ENCODE assay signal across 8 cellular contexts in the genomic region with DNA sequence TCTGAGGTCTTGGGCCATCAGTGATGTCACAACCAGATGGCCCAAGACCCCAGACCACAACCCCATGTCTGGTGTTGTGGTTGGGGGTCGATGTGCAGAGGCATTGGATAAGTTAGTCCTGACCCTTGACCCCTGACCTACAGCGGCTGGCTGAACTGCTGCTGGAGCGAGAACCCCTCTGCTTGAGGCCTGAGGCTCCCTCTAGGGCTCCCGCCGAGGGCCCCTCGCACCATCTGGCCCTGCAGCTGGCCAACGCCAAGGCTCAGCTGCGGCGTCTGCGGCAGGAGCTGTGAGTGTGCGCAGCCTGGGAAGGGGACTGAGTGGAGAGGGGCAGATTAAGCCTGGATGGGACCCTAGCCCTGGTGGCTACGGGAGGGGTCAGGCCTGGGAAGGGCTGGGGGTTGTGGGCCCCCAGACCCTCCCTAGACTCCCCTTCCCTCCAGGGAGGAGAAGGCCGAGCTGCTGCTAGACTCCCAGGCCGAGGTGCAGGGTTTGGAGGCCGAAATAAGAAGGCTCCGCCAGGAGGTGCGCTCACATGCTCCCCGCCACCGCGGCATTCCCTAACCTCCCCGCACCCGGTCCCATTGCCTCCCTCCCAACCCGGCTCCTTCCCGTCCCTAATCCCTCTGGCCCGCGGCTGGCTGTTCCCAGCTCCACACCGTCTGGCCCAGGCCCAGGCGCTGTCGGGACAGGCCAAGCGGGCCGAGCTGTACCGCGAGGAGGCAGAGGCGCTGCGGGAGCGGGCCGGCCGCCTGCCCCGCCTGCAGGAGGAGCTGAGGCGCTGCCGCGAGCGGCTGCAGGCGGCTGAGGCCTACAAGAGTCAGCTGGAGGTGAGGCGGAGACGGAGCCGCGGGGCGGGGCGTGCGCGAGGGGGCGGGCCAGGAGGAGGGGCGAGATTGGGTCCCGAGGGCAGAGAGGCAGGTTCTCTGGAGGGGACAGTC. TPM values are rescaled to one million over a fixed set of nuclear protein-coding genes. Genes with fewer than 3 reads are reported as not detected.
DNase-seq lines count a peak whose midpoint lies in the region; ATAC-seq and TF ChIP-seq lines count a peak whose summit lies in the region.

No MANE protein-coding gene starts in this region.

- no peaks in the 10 kb centered on the region for H3K27me3 Mint-ChIP-seq in activated T-helper 17 cell treated with anti-CD3 and anti-CD28 coated beads, Interleukin-2, amount 50 U/mL, for 72 hours
- H3K27me3 Mint-ChIP-seq in natural killer cell (ENCODE audit: low read depth in 2 of 2), result no peaks in the 10 kb centered on the region
- no peaks in the 10 kb centered on the region for H3K27me3 Mint-ChIP-seq in stimulated activated naive B cell treated with anti-CD40 and anti-IgM and Interleukin-4, amounts not matched to agents 10 μg/mL and 1 μg/mL and 100 μg/mL, for 72 hours

- no peak overlapping the region for H3K27ac ChIP-seq in HUES6 (ENCODE audit: low read depth, low read length)

- H3K9me3 Mint-ChIP-seq in activated T-helper 17 cell treated with anti-CD3 and anti-CD28 coated beads, Interleukin-2, amount 50 U/mL, for 72 hours, result no peaks in the 10 kb centered on the region
- no peaks in the 10 kb centered on the region for H3K9me3 Mint-ChIP-seq in natural killer cell
- H3K9me3 Mint-ChIP-seq in stimulated activated naive B cell treated with anti-CD40 and anti-IgM and Interleukin-4, amounts not matched to agents 10 μg/mL and 1 μg/mL and 100 μg/mL, for 72 hours, result no peaks in the 10 kb centered on the region

- peaks cover 8% of the 10 kb centered on the region for H3K4me1 Mint-ChIP-seq in activated T-helper 17 cell treated with anti-CD3 and anti-CD28 coated beads, Interleukin-2, amount 50 U/mL, for 72 hours
- H3K4me1 Mint-ChIP-seq in natural killer cell, result peaks cover 33 to 61% of the 10 kb centered on the region in 2 donors
- peaks cover 40 to 69% of the 10 kb centered on the region in 2 donors for H3K4me1 Mint-ChIP-seq in stimulated activated naive B cell treated with anti-CD40 and anti-IgM and Interleukin-4, amounts not matched to agents 10 μg/mL and 1 μg/mL and 100 μg/mL, for 72 hours

- peak; percentile 63 for ATAC-seq in activated T-helper 17 cell treated with anti-CD3 and anti-CD28 coated beads, Interleukin-2, amount 50 U/mL, for 72 hours (replicated peaks)
- ATAC-seq in natural killer cell, result peak; percentile 66 to 79 (median 67)
- ATAC-seq in stimulated activated naive B cell treated with anti-CD40 and anti-IgM and Interleukin-4, amounts not matched to agents 10 μg/mL and 1 μg/mL and 100 μg/mL, for 72 hours (replicated peaks), result peak; percentile 60 to 63

- H3K4me1 ChIP-seq in HUES6 (ENCODE audit: control insufficient read depth, insufficient read depth, low read length), result peaks cover 20% of the 10 kb centered on the region

- peak; percentile 90 for DNase-seq in GM12865 (ENCODE audit: low read depth)
- peak; percentile 93 for DNase-seq in RKO (ENCODE audit: low spot score)
- DNase-seq in fibroblast of peridontal ligament (ENCODE audit: extremely low read depth), result peak; percentile 70
- peak; percentile 91 for DNase-seq in natural killer cell
- peak; percentile 81 for DNase-seq in stimulated activated naive B cell treated with anti-CD40 and anti-IgM and Interleukin-4, amounts not matched to agents 10 μg/mL and 1 μg/mL and 100 μg/mL, for 72 hours
- no peak for DNase-seq in NCI-H510A treated with DMSO at 0.1 percent for 48 hours (lab: John Stamatoyannopoulos, UW)

- peak overlapping the region; percentile 96 for H3K4me3 Mint-ChIP-seq in activated T-helper 17 cell treated with anti-CD3 and anti-CD28 coated beads, Interleukin-2, amount 50 U/mL, for 72 hours
- H3K4me3 Mint-ChIP-seq in natural killer cell, result peak overlapping the region; percentile 95
- H3K4me3 Mint-ChIP-seq in stimulated activated naive B cell treated with anti-CD40 and anti-IgM and Interleukin-4, amounts not matched to agents 10 μg/mL and 1 μg/mL and 100 μg/mL, for 72 hours, result peak overlapping the region; percentile 93 to 99

- no peaks in the 10 kb centered on the region for H3K9me3 ChIP-seq in HUES6 (ENCODE audit: control insufficient read depth, insufficient read depth, low read depth, low read length)

- H3K36me3 Mint-ChIP-seq in activated T-helper 17 cell treated with anti-CD3 and anti-CD28 coated beads, Interleukin-2, amount 50 U/mL, for 72 hours (ENCODE audit: low read depth), result peaks cover 61% of the 10 kb centered on the region
- no peaks in the 10 kb centered on the region for H3K36me3 Mint-ChIP-seq in natural killer cell
- peaks cover 54 to 56% of the 10 kb centered on the region in 2 donors for H3K36me3 Mint-ChIP-seq in stimulated activated naive B cell treated with anti-CD40 and anti-IgM and Interleukin-4, amounts not matched to agents 10 μg/mL and 1 μg/mL and 100 μg/mL, for 72 hours

- no peaks in the 10 kb centered on the region for H3K36me3 ChIP-seq in HUES6 (ENCODE audit: control insufficient read depth, insufficient read depth, low read length)

- H3K4me3 ChIP-seq in GM12865 (ENCODE audit: low read depth, low read length), result peak overlapping the region; percentile 25
- H3K4me3 ChIP-seq in HUES6 (ENCODE audit: low read depth, low read length), result peak overlapping the region; percentile 63

- peak; percentile 19 for TF ChIP-seq CTCF in GM12865 (IDR thresholded peaks at IDR 0.05; ENCODE audit: insufficient read depth, low read depth, low read length, missing control alignments)
- peak; percentile 11 for TF ChIP-seq CTCF in natural killer cell (IDR thresholded peaks at IDR 0.05)

- no peak overlapping the region for H3K27ac Mint-ChIP-seq in activated T-helper 17 cell treated with anti-CD3 and anti-CD28 coated beads, Interleukin-2, amount 50 U/mL, for 72 hours
- H3K27ac Mint-ChIP-seq in natural killer cell, result peak overlapping the region; percentile 96 to 98
- peak overlapping the region; percentile 66 for H3K27ac Mint-ChIP-seq in stimulated activated naive B cell treated with anti-CD40 and anti-IgM and Interleukin-4, amounts not matched to agents 10 μg/mL and 1 μg/mL and 100 μg/mL, for 72 hours

- no peak overlapping the region for H3K9ac ChIP-seq in HUES6 (ENCODE audit: low read length)

- intact Hi-C loops in natural killer cell (cut with micrococcal nuclease), result loop anchor here (2.0 to 5.0 kb wide), 3 partner anchors 35 to 135 kb away; a partner anchor contains a TSS

- no peaks in the 10 kb centered on the region for H3K27me3 ChIP-seq in HUES6 (ENCODE audit: control insufficient read depth, insufficient read depth, low read length)

RNA-seq across cellular contexts. Expression of a gene that starts 2.1 kb away (rescaled TPM):
- 100 to 1,000 TPM; 120 to 125 TPM for total RNA-seq in activated T-helper 17 cell treated with anti-CD3 and anti-CD28 coated beads, Interleukin-2, amount 50 U/mL, for 72 hours
- total RNA-seq in natural killer cell, result 100 to 1,000 TPM; 262 to 276 (median 272) TPM

RNA-seq across cellular contexts. Expression of a gene that starts 16.8 kb away (rescaled TPM):
- total RNA-seq in activated T-helper 17 cell treated with anti-CD3 and anti-CD28 coated beads, Interleukin-2, amount 50 U/mL, for 72 hours, result 10 to 100 TPM; 14.8 to 33.3 TPM
- 10 to 100 TPM; 27.6 to 36.0 (median 34.4) TPM for total RNA-seq in natural killer cell

RNA-seq across cellular contexts. Expression of a gene that starts 24.2 kb away (rescaled TPM):
- total RNA-seq in activated T-helper 17 cell treated with anti-CD3 and anti-CD28 coated beads, Interleukin-2, amount 50 U/mL, for 72 hours, result 100 to 1,000 TPM; 124 to 164 TPM
- 100 to 1,000 TPM in 1 of 3 donors, 10 to 100 TPM in 2; 85.9 to 104 (median 88.8) TPM for total RNA-seq in natural killer cell

RNA-seq across cellular contexts. Expression of a gene that starts 24.8 kb away (rescaled TPM):
- 100 to 1,000 TPM; 157 to 218 TPM for total RNA-seq in activated T-helper 17 cell treated with anti-CD3 and anti-CD28 coated beads, Interleukin-2, amount 50 U/mL, for 72 hours
- total RNA-seq in natural killer cell, result 100 to 1,000 TPM in 2 of 3 donors, 10 to 100 TPM in 1; 98.4 to 106 (median 105) TPM

RNA-seq across cellular contexts. Expression of a gene that starts 36.8 kb away (rescaled TPM):
- total RNA-seq in activated T-helper 17 cell treated with anti-CD3 and anti-CD28 coated beads, Interleukin-2, amount 50 U/mL, for 72 hours, result 10 to 100 TPM; 31.2 to 55.7 TPM
- 10 to 100 TPM; 47.1 to 51.3 (median 50.0) TPM for total RNA-seq in natural killer cell
